ENCODE assay signal across 30 cellular contexts in genomic region chr1:150703427-150703826, GRCh38. TPM values are rescaled to one million over a fixed set of nuclear protein-coding genes. Genes with fewer than 3 reads are reported as not detected.
"Had no signal": no experiment of that assay in that cellular context is flagged by ENCODE, and none has a peak within 500 bp of the region (broad histone marks: within the 10 kb centered on the region; RNA-seq: fewer than 3 reads in every experiment).

No MANE protein-coding gene starts in this region.

- H3K27ac ChIP-seq: left ventricle myocardium inferior, pancreas, prostate gland, skin epidermis, stomach, testis, thyroid gland, transverse colon, upper lobe of left lung, vagina had no signal

- DNase-seq: hypothalamus; islet precursor cell; left ventricle myocardium inferior; midbrain; mucosa of descending colon; naive thymus-derived CD4-positive, alpha-beta T cell; pancreas; posterior cingulate gyrus; retina; right cardiac atrium; stimulated activated CD4-positive, alpha-beta T cell treated with anti-CD3 and anti-CD28 coated beads, Interleukin-12 subunit alpha, Interleukin-12 subunit beta, amount 100 ng/mL, for 4 hours; stimulated activated CD4-positive, alpha-beta T cell treated with anti-CD3 and anti-CD28 coated beads, Interleukin-15, amount 100 ng/mL, for 24 hours; stimulated activated CD4-positive, alpha-beta T cell treated with anti-CD3 and anti-CD28 coated beads, Interleukin-2, amount 100 ng/mL, for 24 hours; stimulated activated CD4-positive, alpha-beta T cell treated with anti-CD3 and anti-CD28 coated beads, Interleukin-4, amount 100 ng/mL, for 1 hour; stimulated activated naive B cell treated with anti-CD40 and anti-IgM and Interleukin-4, amounts not matched to agents 10 μg/mL and 1 μg/mL and 100 μg/mL, for 72 hours; stimulated activated naive CD8-positive, alpha-beta T cell treated with anti-CD3 and anti-CD28 coated beads, Interleukin-15, Interleukin-2, amounts not matched to agents 100 U/mL and 50 U/mL, for 24 hours; stomach; testis; thyroid gland; transverse colon; upper lobe of left lung had no signal

- H3K9me3 ChIP-seq: left ventricle myocardium inferior, mucosa of descending colon, pancreas, prostate gland, stomach, testis, thyroid gland, transverse colon, upper lobe of left lung, vagina had no signal

- H3K4me1 ChIP-seq: left ventricle myocardium inferior, pancreas, prostate gland, stomach, testis, thyroid gland, transverse colon, upper lobe of left lung, vagina had no signal

- H3K27me3 ChIP-seq: pancreas, stomach, testis, thyroid gland, transverse colon, upper lobe of left lung, vagina had no signal

- H3K4me3 ChIP-seq: left ventricle myocardium inferior, mucosa of descending colon, pancreas, prostate gland, skin epidermis, stomach, testis, thyroid gland, transverse colon, upper lobe of left lung, vagina had no signal

- H3K36me3 ChIP-seq: left ventricle myocardium inferior, pancreas, prostate gland, stomach, thyroid gland, transverse colon, upper lobe of left lung, vagina had no signal

- ATAC-seq: mucosa of descending colon; naive thymus-derived CD4-positive, alpha-beta T cell; natural killer cell treated with Interleukin-12 subunit alpha and Interleukin-12 subunit beta and Interleukin-15 and Interleukin-18, amount 100 ng/mL, for 72 hours; pancreas; right cardiac atrium; sciatic nerve; stimulated activated naive B cell treated with anti-CD40 and anti-IgM and Interleukin-4, amounts not matched to agents 10 μg/mL and 1 μg/mL and 100 μg/mL, for 72 hours; stimulated activated naive CD8-positive, alpha-beta T cell treated with anti-CD3 and anti-CD28 coated beads, Interleukin-15, Interleukin-2, amounts not matched to agents 100 U/mL and 50 U/mL, for 24 hours had no signal

RNA-seq across cellular contexts. Expression of gene HORMAD1, which starts 17.3 kb away (rescaled TPM):
- total RNA-seq: kidney epithelial cell, left ventricle myocardium inferior, myocyte had no signal
- polyA plus RNA-seq: naive thymus-derived CD4-positive, alpha-beta T cell; neural cell; right cardiac atrium; urinary bladder had no signal
